In the genomic region with DNA sequence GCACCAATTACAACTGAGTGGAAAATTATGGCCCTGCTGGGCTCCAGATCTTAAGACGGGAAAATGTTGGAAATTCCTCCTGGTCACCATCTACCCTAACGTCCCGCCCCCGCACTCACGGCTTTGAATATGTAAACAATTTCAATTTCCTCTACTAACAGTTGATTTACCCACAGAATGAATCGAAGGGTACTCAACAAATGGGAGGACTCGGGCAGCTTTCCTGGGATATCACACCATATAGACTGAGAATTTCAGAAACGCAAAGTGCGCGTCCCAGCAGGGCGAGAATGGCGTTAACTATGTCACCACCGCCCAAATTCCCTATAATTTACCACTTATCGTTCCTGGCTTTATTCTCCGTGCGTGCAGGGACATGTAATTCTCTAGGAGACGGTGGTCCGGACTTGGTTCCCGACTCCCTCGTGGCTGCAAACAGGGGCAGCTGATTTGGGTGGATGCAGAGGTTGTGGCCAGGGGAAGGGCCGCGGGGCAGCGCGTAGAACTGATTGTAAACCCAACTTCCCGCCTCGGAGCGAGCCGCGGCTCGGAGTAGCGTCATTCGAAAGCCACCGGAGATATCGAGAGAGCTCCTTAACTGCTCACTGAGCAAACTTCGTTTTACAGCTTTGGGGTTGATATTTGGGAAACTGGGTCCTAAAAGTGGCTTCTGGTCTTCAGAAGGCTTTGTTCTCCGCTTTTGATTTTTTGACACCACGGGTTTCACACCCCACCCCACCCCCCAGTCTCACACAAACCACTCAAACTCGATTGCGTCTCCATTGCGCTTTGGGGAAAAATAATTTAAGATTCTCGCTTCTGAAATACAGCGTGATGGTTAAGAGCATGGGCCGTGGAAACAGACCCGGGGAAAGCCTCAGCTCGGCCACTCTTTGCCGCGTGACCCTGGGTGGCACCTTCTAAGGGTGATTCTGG, we compare ENCODE assay signal across 8 cellular contexts. TPM values are rescaled to one million over a fixed set of nuclear protein-coding genes. Genes with fewer than 3 reads are reported as not detected.
DNase-seq lines count a peak whose midpoint lies in the region; ATAC-seq and TF ChIP-seq lines count a peak whose summit lies in the region.

No MANE protein-coding gene starts in this region.

- no peaks in the 10 kb centered on the region for H3K9me3 ChIP-seq in iPS-18a (ENCODE audit: control insufficient read depth, low read depth, low read length)

- peaks cover 5% of the 10 kb centered on the region; the same call in 1 of the 2 replicates for H4K20me1 ChIP-seq in GM23338 (replicated peaks; ENCODE audit: insufficient read depth)

- H3K4me3 ChIP-seq in ACC112 (ENCODE audit: low read depth, low read length) (peak overlapping the region; percentile 72), GM23338 (peak overlapping the region; percentile 67), iPS-18a (ENCODE audit: low read length) (peak overlapping the region; percentile 67)

- ATAC-seq in GM23338 = peak; percentile 82
- peak; percentile 57 for ATAC-seq in stimulated activated naive CD8-positive, alpha-beta T cell treated with anti-CD3 and anti-CD28 coated beads, Interleukin-15, Interleukin-2, amounts not matched to agents 100 U/mL and 50 U/mL, for 24 hours

- DNase-seq in GM23338 (ENCODE audit: low spot score) = peak; percentile 85
- peak; percentile 43 for DNase-seq in activated CD4-positive, alpha-beta memory T cell treated with anti-CD3 and anti-CD28 coated beads for 36 hours
- peak; percentile 38 for DNase-seq in stimulated activated naive CD8-positive, alpha-beta T cell treated with anti-CD3 and anti-CD28 coated beads, Interleukin-15, Interleukin-2, amounts not matched to agents 100 U/mL and 50 U/mL, for 24 hours
- no peak for DNase-seq in NCI-H128 (lab: John Stamatoyannopoulos, UW; ENCODE audit: unreplicated experiment)
- no peak for DNase-seq in NCI-H1694 treated with DMSO at 0.1 percent for 48 hours (lab: John Stamatoyannopoulos, UW)
- DNase-seq in NCI-H2107 treated with DMSO at 0.1 percent for 48 hours (lab: John Stamatoyannopoulos, UW; ENCODE audit: unreplicated experiment) = no peak

- CTCF ChIA-PET in activated CD4-positive, alpha-beta memory T cell treated with anti-CD3 and anti-CD28 coated beads for 36 hours (lab: Charles Lee) = no interaction called here

- peak overlapping the region; percentile 68 for H2AFZ ChIP-seq in ACC112 (ENCODE audit: low read length, unreplicated experiment)
- peak overlapping the region; percentile 93 for H2AFZ ChIP-seq in GM23338

- intact Hi-C loops in activated CD4-positive, alpha-beta memory T cell treated with anti-CD3 and anti-CD28 coated beads for 36 hours (cut with micrococcal nuclease) = loop anchor here (5.0 kb wide), 2 partner anchors 45 to 130 kb away; partner anchors contain the start of gene ZSCAN31

- peaks cover 78% of the 10 kb centered on the region for H3K27me3 Mint-ChIP-seq in GM23338 (ENCODE audit: insufficient read depth, low read depth, poor library complexity)
- peaks cover 65% of the 10 kb centered on the region for H3K27me3 Mint-ChIP-seq in activated CD4-positive, alpha-beta memory T cell treated with anti-CD3 and anti-CD28 coated beads for 36 hours

- POLR2A ChIA-PET in activated CD4-positive, alpha-beta memory T cell treated with anti-CD3 and anti-CD28 coated beads for 36 hours (lab: Charles Lee) = no interaction called here

- H3K4me3 Mint-ChIP-seq in GM23338 = peak overlapping the region; percentile 85
- peak overlapping the region; percentile 70 for H3K4me3 Mint-ChIP-seq in activated CD4-positive, alpha-beta memory T cell treated with anti-CD3 and anti-CD28 coated beads for 36 hours

- H3K27me3 ChIP-seq in ACC112 (ENCODE audit: insufficient read depth, low read length) (peaks cover 79% of the 10 kb centered on the region), GM23338 (ENCODE audit: insufficient read depth) (peaks cover 95% of the 10 kb centered on the region), iPS-18a (ENCODE audit: control insufficient read depth, insufficient read depth, low read length) (peaks cover 88% of the 10 kb centered on the region)

- peaks cover 11% of the 10 kb centered on the region for H3K4me1 Mint-ChIP-seq in GM23338
- H3K4me1 Mint-ChIP-seq in activated CD4-positive, alpha-beta memory T cell treated with anti-CD3 and anti-CD28 coated beads for 36 hours (ENCODE audit: low read depth) = peaks cover 19% of the 10 kb centered on the region

- peak overlapping the region; percentile 90 for H3K4me2 ChIP-seq in GM23338

- H3K4me1 ChIP-seq in ACC112 (ENCODE audit: control insufficient read depth, insufficient read depth, low read length, unreplicated experiment) (no peaks in the 10 kb centered on the region), GM23338 (ENCODE audit: insufficient read depth) (peaks cover 11% of the 10 kb centered on the region), iPS-18a (ENCODE audit: control insufficient read depth, low read depth, low read length) (peaks cover 14% of the 10 kb centered on the region)

- H3K9me2 ChIP-seq in GM23338 (ENCODE audit: insufficient read depth) = no peaks in the 10 kb centered on the region

- H3K27ac ChIP-seq in ACC112 (ENCODE audit: low read depth, low read length) (no peak overlapping the region), GM23338 (ENCODE audit: low read depth) (no peak overlapping the region), iPS-18a (ENCODE audit: low read length) (no peak overlapping the region)

- H3K79me2 ChIP-seq in ACC112 (ENCODE audit: control insufficient read depth, insufficient read depth, low read length, unreplicated experiment) (no peaks in the 10 kb centered on the region), GM23338 (replicated peaks; ENCODE audit: insufficient read depth) (no peaks in the 10 kb centered on the region)

- TF ChIP-seq CTCF in GM23338 (conservative IDR thresholded peaks at IDR 0.05; ENCODE audit: low read depth in 2 of 2) = no peak

- H3F3A ChIP-seq in GM23338 (replicated peaks; ENCODE audit: low read depth) = 0 out of 2 replicates have a peak, but pooled peaks cover 4% of the 10 kb centered on the region

- peak overlapping the region; percentile 12 for H3K9ac ChIP-seq in iPS-18a (ENCODE audit: low read length)

- H3K36me3 ChIP-seq in ACC112 (ENCODE audit: insufficient read depth, low read length) = no peaks in the 10 kb centered on the region
- H3K36me3 ChIP-seq in GM23338 (ENCODE audit: insufficient read depth) = no peaks in the 10 kb centered on the region
- H3K36me3 ChIP-seq in iPS-18a (ENCODE audit: control insufficient read depth, low read depth, low read length) = no peaks in the 10 kb centered on the region

- no peak overlapping the region for H3K27ac Mint-ChIP-seq in GM23338
- no peak overlapping the region for H3K27ac Mint-ChIP-seq in activated CD4-positive, alpha-beta memory T cell treated with anti-CD3 and anti-CD28 coated beads for 36 hours

- H3K36me3 Mint-ChIP-seq in GM23338 (ENCODE audit: low read depth) = no peaks in the 10 kb centered on the region
- H3K36me3 Mint-ChIP-seq in activated CD4-positive, alpha-beta memory T cell treated with anti-CD3 and anti-CD28 coated beads for 36 hours = no peaks in the 10 kb centered on the region

- H3K9me3 Mint-ChIP-seq in GM23338 = no peaks in the 10 kb centered on the region; the same call in 2 of the 3 replicates
- peaks cover 4% of the 10 kb centered on the region for H3K9me3 Mint-ChIP-seq in activated CD4-positive, alpha-beta memory T cell treated with anti-CD3 and anti-CD28 coated beads for 36 hours

TF ChIP-seq in GM23338, 12 proteins besides CTCF, POLR2A, EP300 and RAD21:
- TF ChIP-seq EZH2 (IDR thresholded peaks at IDR 0.05; ENCODE audit: low read depth, unreplicated experiment) = peak; percentile 57
- no peak for TF ChIP-seq STAT1 (IDR thresholded peaks at IDR 0.05; ENCODE audit: unreplicated experiment)
- TF ChIP-seq EZH2phosphoT487 (IDR thresholded peaks at IDR 0.05; ENCODE audit: unreplicated experiment) = no peak
- TF ChIP-seq ETS1 (IDR thresholded peaks at IDR 0.05) = no peak
- no peak for TF ChIP-seq NANOG (IDR thresholded peaks at IDR 0.05; ENCODE audit: borderline replicate concordance)
TF ChIP-seq in GM23338: peak in this region for 1.

RNA-seq across cellular contexts. Expression of gene ZSCAN9, which starts 17.6 kb away (rescaled TPM):
- total RNA-seq in GM23338 (2014; rRNA removed; shearing (Covaris generic)) = 10.9 and 11.9 TPM in 2 replicates
- 10.0 and 10.9 TPM in 2 replicates for polyA plus RNA-seq in GM23338 (2016; fragmentation: Nextera tagmentation; extraction: Ambion mirVana)
- total RNA-seq in activated CD4-positive, alpha-beta memory T cell treated with anti-CD3 and anti-CD28 coated beads for 36 hours = 1 to 10 TPM; 2.8 to 3.0 TPM

RNA-seq across cellular contexts. Expression of gene ZKSCAN4, which starts 44.6 kb away (rescaled TPM):
- 5.7 and 5.9 TPM in 2 replicates for total RNA-seq in GM23338 (2014; rRNA removed; shearing (Covaris generic))
- 2.8 and 3.1 TPM in 2 replicates for polyA plus RNA-seq in GM23338 (2016; fragmentation: Nextera tagmentation; extraction: Ambion mirVana)
- 1 to 10 TPM; 3.7 to 3.8 TPM for total RNA-seq in activated CD4-positive, alpha-beta memory T cell treated with anti-CD3 and anti-CD28 coated beads for 36 hours

RNA-seq across cellular contexts. Expression of gene NKAPL, which starts 51.6 kb away (rescaled TPM):
- 0.16 and 1.6 TPM in 2 replicates for total RNA-seq in GM23338 (2014; rRNA removed; shearing (Covaris generic))
- 2.9 and 3.2 TPM in 2 replicates for polyA plus RNA-seq in GM23338 (2016; fragmentation: Nextera tagmentation; extraction: Ambion mirVana)
- total RNA-seq in activated CD4-positive, alpha-beta memory T cell treated with anti-CD3 and anti-CD28 coated beads for 36 hours = not detected

RNA-seq across cellular contexts. Expression of gene ZSCAN26, which starts 59.4 kb away (rescaled TPM):
- total RNA-seq in GM23338 (2014; rRNA removed; shearing (Covaris generic)) = 10.2 and 13.0 TPM in 2 replicates
- 3.5 and 6.5 TPM in 2 replicates for polyA plus RNA-seq in GM23338 (2016; fragmentation: Nextera tagmentation; extraction: Ambion mirVana)
- total RNA-seq in activated CD4-positive, alpha-beta memory T cell treated with anti-CD3 and anti-CD28 coated beads for 36 hours = 1 to 10 TPM; 6.0 to 6.4 TPM

Comparison
In these comparisons a context has a peak if more than half of its experiments do, and no peak if none do; other contexts are left out.
1. DNase-seq: peak in GM23338 (single experiment), activated CD4-positive, alpha-beta memory T cell treated with anti-CD3 and anti-CD28 coated beads for 36 hours (single experiment) and stimulated activated naive CD8-positive, alpha-beta T cell treated with anti-CD3 and anti-CD28 coated beads, Interleukin-15, Interleukin-2, amounts not matched to agents 100 U/mL and 50 U/mL, for 24 hours (single experiment); none in NCI-H128 (single experiment), NCI-H1694 treated with DMSO at 0.1 percent for 48 hours (single experiment) and NCI-H2107 treated with DMSO at 0.1 percent for 48 hours (single experiment).
2. Peak in every context shown above with its lines, with median percentiles within 50 percentile points of each other: H3K4me3 ChIP-seq.